In genomic region chr11:66749091-66749490, GRCh38 we compare ENCODE assay signal across 13 cellular contexts. TPM values are rescaled to one million over a fixed set of nuclear protein-coding genes. Genes with fewer than 3 reads are reported as not detected.
A peak's percentile ranks its signal among the peaks of the same experiment; 100 is the strongest.
DNase-seq lines count a peak whose midpoint lies in the region; ATAC-seq and TF ChIP-seq lines count a peak whose summit lies in the region.
"Had no signal": no experiment of that assay in that cellular context is flagged by ENCODE, and none has a peak within 500 bp of the region (broad histone marks: within the 10 kb centered on the region; RNA-seq: fewer than 3 reads in every experiment).

No MANE protein-coding gene starts in this region.

- H3K27me3 ChIP-seq in Loucy (ENCODE audit: insufficient read depth, low read length, poor library complexity, severe bottlenecking) (no peaks in the 10 kb centered on the region), mammary epithelial cell (ENCODE audit: insufficient read depth, low read length) (no peaks in the 10 kb centered on the region), gastroesophageal sphincter (no peaks in the 10 kb centered on the region)

- dilution Hi-C loops in mammary epithelial cell (cut with HindIII; ENCODE audit: low sequenced_read_pairs): no loop called here

- CTCF ChIA-PET in mammary epithelial cell (lab: Charles Lee; ENCODE audit: low non-redundant PET): no interaction called here

- H3K4me3 ChIP-seq in Loucy (ENCODE audit: low read length, poor library complexity, severe bottlenecking) (no peak overlapping the region), mammary epithelial cell (replicated peaks in 1 of 3; ENCODE audit: insufficient read depth in 1 of 3, low read depth in 2 of 3, low read length in 3 of 3) (peak overlapping the region in 1 of 3 experiments; percentile 11), skin epidermis (no peak overlapping the region), gastroesophageal sphincter (no peak overlapping the region), mucosa of descending colon (no peak overlapping the region)

- H3K79me2 ChIP-seq in Loucy (ENCODE audit: insufficient read depth, low read length) (peaks cover 17% of the 10 kb centered on the region), mammary epithelial cell (ENCODE audit: insufficient read depth, low read length) (peaks cover 52% of the 10 kb centered on the region)

- no peak for TF ChIP-seq CTCF in Loucy (conservative IDR thresholded peaks at IDR 0.05; ENCODE audit: low read length)
- no peak for TF ChIP-seq CTCF in mammary epithelial cell (conservative IDR thresholded peaks at IDR 0.05 in 1 of 2, IDR thresholded peaks at IDR 0.05 in 1 of 2; ENCODE audit: extremely low read depth in 1 of 2, insufficient read depth in 1 of 2, low read depth in 1 of 2, low read length in 2 of 2)
- no peak for TF ChIP-seq CTCF in gastroesophageal sphincter (IDR thresholded peaks at IDR 0.05)
- no peak for TF ChIP-seq CTCF in mucosa of descending colon (IDR thresholded peaks at IDR 0.05)

- H3K36me3 ChIP-seq in Loucy (ENCODE audit: insufficient read depth, low read length): no peaks in the 10 kb centered on the region
- H3K36me3 ChIP-seq in mammary epithelial cell (ENCODE audit: insufficient read depth, low read length): no peaks in the 10 kb centered on the region
- H3K36me3 ChIP-seq in gastroesophageal sphincter: no peaks in the 10 kb centered on the region
- H3K36me3 ChIP-seq in mucosa of descending colon (ENCODE audit: low read depth): no peaks in the 10 kb centered on the region

- H3K4me1 ChIP-seq in Loucy (ENCODE audit: insufficient read depth, low read length, poor library complexity, severe bottlenecking) (peaks cover 11% of the 10 kb centered on the region), mammary epithelial cell (ENCODE audit: insufficient read depth, low read length) (peaks cover 13% of the 10 kb centered on the region), gastroesophageal sphincter (peaks cover 0 to 9% (median 3%) of the 10 kb centered on the region in 3 donors), mucosa of descending colon (ENCODE audit: low read depth) (peaks cover 6% of the 10 kb centered on the region)

- H3K27ac ChIP-seq in mammary epithelial cell (ENCODE audit: insufficient read depth, low read depth, low read length) (no peak overlapping the region), skin epidermis (peak overlapping the region in 13 of 21 experiments; percentile 4 to 74 (median 50)), gastroesophageal sphincter (no peak overlapping the region)

- TF ChIP-seq EP300 in gastroesophageal sphincter (IDR thresholded peaks at IDR 0.05): no peak

- ATAC-seq in gastroesophageal sphincter: no peak
- no peak for ATAC-seq in mucosa of descending colon

- H3K9me2 ChIP-seq in Loucy (replicated peaks; ENCODE audit: low read depth, low read length): no peaks in the 10 kb centered on the region

- H3K9me3 ChIP-seq in Loucy (ENCODE audit: insufficient read depth, low read depth, low read length) (no peaks in the 10 kb centered on the region), mammary epithelial cell (replicated peaks; ENCODE audit: insufficient read depth, low read length) (no peaks in the 10 kb centered on the region), gastroesophageal sphincter (no peaks in the 10 kb centered on the region), mucosa of descending colon (no peaks in the 10 kb centered on the region)

- H3K9ac ChIP-seq in Loucy (ENCODE audit: low read depth, low read length, poor library complexity, severe bottlenecking): no peak overlapping the region
- H3K9ac ChIP-seq in mammary epithelial cell (ENCODE audit: insufficient read depth, low read length): no peak overlapping the region

- in situ Hi-C loops in mammary epithelial cell (cut with MboI; ENCODE audit: low sequenced_read_pairs in 2 of 2): no loop called here

- H4K20me1 ChIP-seq in Loucy (ENCODE audit: insufficient read depth, low read length, poor library complexity, severe bottlenecking) (no peaks in the 10 kb centered on the region), mammary epithelial cell (ENCODE audit: insufficient read depth, low read length) (no peaks in the 10 kb centered on the region)

- 58% methylated on average over 2 of the region's 2 CpGs for WGBS in mammary epithelial cell (ENCODE audit: low coverage, missing lambda C conversion rate)
- WGBS in gastroesophageal sphincter (ENCODE audit: low coverage in 1 of 2), 2 donors: 65 to 86% methylated on average over 1 to 2 of the region's 2 CpGs

- peak; percentile 38 for DNase-seq in NCI-H446 treated with DMSO at 0.1 percent for 48 hours (lab: John Stamatoyannopoulos, UW)
- DNase-seq in mammary epithelial cell: peak; percentile 20
- no peak for DNase-seq in activated CD8-positive, alpha-beta memory T cell treated with anti-CD3 and anti-CD28 coated beads, Interleukin-2, amount 50 U/mL, for 4 hours
- DNase-seq in mucosa of descending colon: no peak
- DNase-seq: activated CD4-positive, alpha-beta memory T cell treated with anti-CD3 and anti-CD28 coated beads, Interleukin-2, amount 10 ng/mL, durations not matched to agents 7 days and 5 days; CD4-positive, alpha-beta T cell; IMR-90; NCI-H82; posterior cingulate gyrus; SHP77 treated with DMSO at 0.1 percent for 48 hours had no signal

- no TSS peak for BruUV-seq in mammary epithelial cell (replicated peaks; lab: Mats Ljungman, UMichigan)

- H3K4me2 ChIP-seq in Loucy (ENCODE audit: low read depth, low read length, poor library complexity, severe bottlenecking) (peak overlapping the region; percentile 5), mammary epithelial cell (ENCODE audit: insufficient read depth, low read depth, low read length) (no peak overlapping the region)

- H3F3A ChIP-seq in Loucy (ENCODE audit: low read depth): peaks cover 3% of the 10 kb centered on the region; the same call in 1 of the 2 replicates

- no peak for TF ChIP-seq POLR2A in gastroesophageal sphincter (IDR thresholded peaks at IDR 0.05)

- H2AFZ ChIP-seq in Loucy (ENCODE audit: low read length) (no peak overlapping the region), mammary epithelial cell (ENCODE audit: low read depth, low read length) (no peak overlapping the region)

- intact Hi-C loops in mammary epithelial cell (cut with micrococcal nuclease): no loop called here
- intact Hi-C loops in mucosa of descending colon (cut with DNase I, micrococcal nuclease): no loop called here

RNA-seq across cellular contexts. Expression of gene SPTBN2, which starts 20.1 kb away (rescaled TPM):
- total RNA-seq in mammary epithelial cell (10 to 100 TPM; 24.8 to 57.2 TPM), gastroesophageal sphincter (10 to 100 TPM in 1 of 4 donors, 1 to 10 TPM in 3; 1.8 to 19.5 (median 5.6) TPM), mucosa of descending colon (10 to 100 TPM in 1 of 3 donors, 1 to 10 TPM in 2; 3.7 to 10.0 (median 6.3) TPM)
- polyA plus RNA-seq in mammary epithelial cell: 10.9 TPM
- 35.6 TPM for polyA minus RNA-seq in mammary epithelial cell
- total RNA-seq: CD4-positive, alpha-beta T cell had no signal

Comparison
In these comparisons a context has a peak if more than half of its experiments do, and no peak if none do; other contexts are left out.
1. DNase-seq: peak in NCI-H446 treated with DMSO at 0.1 percent for 48 hours (single experiment) and mammary epithelial cell (single experiment); none in activated CD8-positive, alpha-beta memory T cell treated with anti-CD3 and anti-CD28 coated beads, Interleukin-2, amount 50 U/mL, for 4 hours (single experiment) and mucosa of descending colon (0 of 3).
2. H3K27ac ChIP-seq: peak in skin epidermis (13 of 21); none in mammary epithelial cell (single experiment) and gastroesophageal sphincter (0 of 4).